Comparison of ENCODE assay signal across 1 cellular context in the genomic region with DNA sequence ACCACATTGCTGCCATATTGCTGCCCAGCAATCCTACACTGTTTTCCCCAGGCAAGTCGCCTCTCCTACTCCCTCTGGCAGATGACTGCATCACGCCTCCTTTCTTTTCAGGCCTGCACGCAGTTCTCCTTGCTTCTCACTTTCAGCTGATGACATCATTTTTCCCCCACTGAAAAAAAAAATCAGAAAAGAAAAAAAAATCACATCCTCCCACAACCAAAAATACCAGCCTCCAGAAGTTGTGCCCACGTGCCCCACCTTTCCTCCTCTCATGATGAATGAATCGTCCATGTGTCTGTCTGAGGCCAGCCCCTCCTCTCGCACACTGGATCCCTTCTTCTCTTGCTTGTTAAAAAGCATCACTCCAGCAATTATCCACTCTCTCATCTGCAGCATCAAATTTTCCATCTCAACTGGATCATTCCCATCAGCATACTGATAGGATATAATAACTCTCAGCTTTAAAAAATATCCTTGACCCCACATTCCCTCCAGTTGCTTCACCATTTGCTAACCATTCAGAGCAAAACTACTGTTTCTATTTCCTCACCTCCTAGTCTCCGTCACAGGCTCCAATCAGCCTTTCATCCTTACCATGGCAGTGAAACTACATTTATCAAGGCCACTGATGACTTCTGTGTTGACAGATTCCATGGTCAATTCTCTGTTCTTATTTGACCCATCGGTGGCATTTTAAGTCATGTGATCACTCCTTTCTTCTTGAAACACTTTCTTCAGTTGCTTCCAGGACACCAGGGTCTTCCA.
TF ChIP-seq lines count a peak whose summit lies in the region.

No MANE protein-coding gene starts in this region.

TF ChIP-seq in K562, 482 proteins besides CTCF, POLR2A, EP300 and RAD21 (continued from another document):
- TF ChIP-seq ATF3 (IDR thresholded peaks at IDR 0.05): peak; percentile 68; the same call in 1 of the 2 replicates
- no peak for TF ChIP-seq ATF3 (CRISPR knock-in tag; conservative IDR thresholded peaks at IDR 0.05)
- no peak for TF ChIP-seq SOX6 (IDR thresholded peaks at IDR 0.05)
- TF ChIP-seq ZNF384 (IDR thresholded peaks at IDR 0.05; ENCODE audit: low read depth, low read length): peak; percentile 47; the same call in 1 of the 2 replicates
- TF ChIP-seq BRD4 (IDR thresholded peaks at IDR 0.05): no peak
- TF ChIP-seq, protein P1, sequence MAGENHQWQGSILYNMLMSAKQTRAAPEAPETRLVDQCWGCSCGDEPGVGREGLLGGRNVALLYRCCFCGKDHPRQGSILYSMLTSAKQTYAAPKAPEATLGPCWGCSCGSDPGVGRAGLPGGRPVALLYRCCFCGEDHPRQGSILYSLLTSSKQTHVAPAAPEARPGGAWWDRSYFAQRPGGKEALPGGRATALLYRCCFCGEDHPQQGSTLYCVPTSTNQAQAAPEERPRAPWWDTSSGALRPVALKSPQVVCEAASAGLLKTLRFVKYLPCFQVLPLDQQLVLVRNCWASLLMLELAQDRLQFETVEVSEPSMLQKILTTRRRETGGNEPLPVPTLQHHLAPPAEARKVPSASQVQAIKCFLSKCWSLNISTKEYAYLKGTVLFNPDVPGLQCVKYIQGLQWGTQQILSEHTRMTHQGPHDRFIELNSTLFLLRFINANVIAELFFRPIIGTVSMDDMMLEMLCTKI (IDR thresholded peaks at IDR 0.05; ENCODE audit: partially characterized antibody): no peak
- peak; percentile 51; the same call in 1 of the 2 replicates for TF ChIP-seq ATF7 (IDR thresholded peaks at IDR 0.05)
TF ChIP-seq in K562: peak in this region for 5.
